ENCODE assay signal across 7 cellular contexts in the genomic region with DNA sequence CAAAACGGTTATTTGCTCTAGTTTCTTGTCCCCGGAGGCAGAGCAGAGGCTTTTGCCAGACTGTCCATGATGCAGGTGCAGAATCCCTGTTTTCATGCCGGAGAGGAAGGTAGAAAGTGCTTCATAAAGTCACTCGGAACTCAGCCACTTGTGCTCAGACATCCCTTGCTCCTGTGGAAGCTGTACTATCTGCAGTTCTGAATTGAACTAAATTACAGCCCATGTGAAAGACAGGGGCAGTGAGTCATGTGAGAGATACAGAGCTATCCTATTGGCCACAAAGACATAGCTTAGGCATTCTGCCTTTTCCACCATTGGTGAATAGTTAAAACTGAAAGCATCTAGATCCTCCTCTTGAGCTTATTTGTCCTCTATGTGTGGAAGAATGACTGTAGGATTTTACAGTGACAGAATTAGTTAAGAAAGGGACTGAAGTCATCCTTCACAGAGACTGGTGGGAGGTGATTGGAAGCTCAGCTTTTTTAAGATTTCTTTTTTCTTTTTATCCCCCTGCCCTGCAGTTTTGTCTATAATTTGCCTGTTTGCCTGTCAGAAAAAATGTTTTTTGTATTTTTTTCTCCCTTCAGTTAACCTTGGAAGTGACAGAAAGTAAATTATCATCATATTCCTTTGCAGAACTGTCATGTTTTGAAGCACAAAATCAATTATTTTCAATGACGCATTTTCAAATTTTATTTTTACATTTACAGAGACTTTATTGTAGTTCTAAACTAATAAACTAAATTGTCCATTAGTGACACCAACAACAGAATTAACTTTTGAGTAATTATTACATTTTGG.
DNase-seq lines count a peak whose midpoint lies in the region; ATAC-seq, FAIRE-seq and TF ChIP-seq lines count a peak whose summit lies in the region.

No MANE protein-coding gene starts in this region.

- peak; percentile 98 for ATAC-seq in sciatic nerve

- no peaks in the 10 kb centered on the region for H3K27me3 ChIP-seq in KMS-11 (ENCODE audit: insufficient read depth, low read depth)

- H3K36me3 Mint-ChIP-seq in brain: peaks cover under 1% of the 10 kb centered on the region

- H3K4me1 ChIP-seq in KMS-11 (ENCODE audit: low read depth, poor library complexity, severe bottlenecking): peaks cover 9% of the 10 kb centered on the region

- peaks cover 0 to 3% (median 0%) of the 10 kb centered on the region in 5 experiments for H3K9me3 Mint-ChIP-seq in brain

- DNase-seq in H54 (ENCODE audit: insufficient read length, low spot score) (peak; percentile 40), hypothalamus (lab: John Stamatoyannopoulos, UW) (peak in 42 of 51 donors; percentile 3 to 93 (median 50)), sciatic nerve (ENCODE audit: low spot score) (no peak)

- H3K4me2 ChIP-seq in KMS-11: peak overlapping the region; percentile 41

- no peak overlapping the region for H3K4me3 Mint-ChIP-seq in brain

- H3K4me3 ChIP-seq in GM12875 (ENCODE audit: low read depth, low read length): peak overlapping the region; percentile 74
- H3K4me3 ChIP-seq in KMS-11 (IDR thresholded peaks at IDR 0.05; ENCODE audit: insufficient read depth, low read depth, low read length): no peak overlapping the region

- TF ChIP-seq CTCF in GM12875 (IDR thresholded peaks at IDR 0.05; ENCODE audit: borderline replicate concordance, insufficient read depth, low read depth, low read length) (no peak), KMS-11 (conservative IDR thresholded peaks at IDR 0.05; ENCODE audit: low read depth, low read length) (no peak), brain (conservative IDR thresholded peaks at IDR 0.05) (no peak)

- H2AFZ ChIP-seq in KMS-11 (ENCODE audit: low read depth): peak overlapping the region; percentile 12; the same call in 1 of the 2 replicates

- peaks cover 18% of the 10 kb centered on the region for H3K4me1 Mint-ChIP-seq in brain

- peaks cover 57% of the 10 kb centered on the region for H3K79me2 ChIP-seq in KMS-11 (ENCODE audit: insufficient read depth, low read depth)

- peaks cover 7% of the 10 kb centered on the region for H3K27me3 Mint-ChIP-seq in brain

- intact Hi-C loops in sciatic nerve (cut with DNase I): no loop called here

- H4K20me1 ChIP-seq in KMS-11 (ENCODE audit: insufficient read depth): no peaks in the 10 kb centered on the region

- H3K9ac ChIP-seq in KMS-11: peak overlapping the region; percentile 92

- peak; percentile 76 for TF ChIP-seq POLR2A in H54 (IDR thresholded peaks at IDR 0.05; ENCODE audit: low read depth, low read length)
- TF ChIP-seq POLR2A in Raji (IDR thresholded peaks at IDR 0.05; ENCODE audit: insufficient read depth, low read depth, low read length): peak; percentile 91

- peak overlapping the region; percentile 93 for H3K27ac ChIP-seq in KMS-11

- FAIRE-seq in H54 (lab: Jason Lieb, UNC): peak; percentile 99

- no peaks in the 10 kb centered on the region for H3K36me3 ChIP-seq in KMS-11 (ENCODE audit: insufficient read depth)

- H3K27ac Mint-ChIP-seq in brain: peak overlapping the region in 3 of 5 experiments; percentile 96 to 98 (median 98)
